Comparison of ENCODE assay signal across 15 cellular contexts in genomic region chr16:13307255-13307654, GRCh38.
DNase-seq lines count a peak whose midpoint lies in the region; ATAC-seq and TF ChIP-seq lines count a peak whose summit lies in the region.
"Had no signal": no experiment of that assay in that cellular context is flagged by ENCODE, and none has a peak within 500 bp of the region (broad histone marks: within the 10 kb centered on the region; RNA-seq: fewer than 3 reads in every experiment).

No MANE protein-coding gene starts in this region.

- no peaks in the 10 kb centered on the region for H3K4me1 Mint-ChIP-seq in naive thymus-derived CD8-positive, alpha-beta T cell
- H3K4me1 Mint-ChIP-seq in T-helper 2 cell treated with Interferon-gamma antibody and Interleukin-4, amounts not matched to agents 5 μg/mL and 100 μg/mL, for 36 hours (ENCODE audit: low read depth) = no peaks in the 10 kb centered on the region
- H3K4me1 Mint-ChIP-seq: central memory CD8-positive, alpha-beta T cell had no signal

- H3K36me3 Mint-ChIP-seq in naive thymus-derived CD8-positive, alpha-beta T cell = peaks cover 0 to 5% (median 0%) of the 10 kb centered on the region in 3 donors
- H3K36me3 Mint-ChIP-seq in T-helper 2 cell treated with Interferon-gamma antibody and Interleukin-4, amounts not matched to agents 5 μg/mL and 100 μg/mL, for 36 hours (ENCODE audit: low read depth) = no peaks in the 10 kb centered on the region
- H3K36me3 Mint-ChIP-seq: activated CD4-positive, alpha-beta memory T cell treated with anti-CD3 and anti-CD28 coated beads for 36 hours had no signal

- H3K27ac Mint-ChIP-seq in naive thymus-derived CD8-positive, alpha-beta T cell = no peak overlapping the region
- H3K27ac Mint-ChIP-seq in T-helper 2 cell treated with Interferon-gamma antibody and Interleukin-4, amounts not matched to agents 5 μg/mL and 100 μg/mL, for 36 hours = no peak overlapping the region
- H3K27ac Mint-ChIP-seq: activated CD4-positive, alpha-beta memory T cell treated with anti-CD3 and anti-CD28 coated beads for 36 hours had no signal

- DNase-seq in AG04449 (ENCODE audit: low read depth, low spot score) (peak; percentile 7), HS-5 (ENCODE audit: low read depth) (peak; percentile 86), SW480 (ENCODE audit: low spot score) (peak; percentile 98), islet precursor cell (peak; percentile 90), GM20000 (ENCODE audit: low spot score) (no peak), iPS-NIHi7 (ENCODE audit: extremely low spot score) (no peak)
- no peak for DNase-seq in naive thymus-derived CD8-positive, alpha-beta T cell
- DNase-seq in T-helper 2 cell treated with Interferon-gamma antibody and Interleukin-4, amounts not matched to agents 5 μg/mL and 100 μg/mL, for 36 hours (ENCODE audit: low spot score) = no peak
- DNase-seq: activated CD4-positive, alpha-beta memory T cell treated with anti-CD3 and anti-CD28 coated beads for 36 hours; activated effector memory CD4-positive, alpha-beta T cell treated with anti-CD3 and anti-CD28 coated beads, Interleukin-2, amount 50 U/mL, for 16 hours; NCI-H1930; stimulated activated CD4-positive, alpha-beta T cell treated with anti-CD3 and anti-CD28 coated beads, Interleukin-4, amount 100 ng/mL, for 4 hours; stimulated activated naive CD4-positive, alpha-beta T cell treated with Interleukin-2 at 50 U/mL for 16 hours had no signal

- peaks cover 0 to 2% (median 0%) of the 10 kb centered on the region in 9 donors for H3K9me3 Mint-ChIP-seq in naive thymus-derived CD8-positive, alpha-beta T cell
- H3K9me3 Mint-ChIP-seq in T-helper 2 cell treated with Interferon-gamma antibody and Interleukin-4, amounts not matched to agents 5 μg/mL and 100 μg/mL, for 36 hours = no peaks in the 10 kb centered on the region
- H3K9me3 Mint-ChIP-seq: central memory CD8-positive, alpha-beta T cell had no signal

- no peak for ATAC-seq in naive thymus-derived CD8-positive, alpha-beta T cell

- peaks cover 0 to 12% (median 1%) of the 10 kb centered on the region in 5 donors for H3K27me3 Mint-ChIP-seq in naive thymus-derived CD8-positive, alpha-beta T cell
- H3K27me3 Mint-ChIP-seq in T-helper 2 cell treated with Interferon-gamma antibody and Interleukin-4, amounts not matched to agents 5 μg/mL and 100 μg/mL, for 36 hours (ENCODE audit: low read depth) = no peaks in the 10 kb centered on the region
- H3K27me3 Mint-ChIP-seq: activated CD4-positive, alpha-beta memory T cell treated with anti-CD3 and anti-CD28 coated beads for 36 hours; central memory CD8-positive, alpha-beta T cell had no signal

- POLR2A ChIA-PET in AG04449 (lab: Yijun Ruan, JAX) = no interaction called here
- POLR2A ChIA-PET in naive thymus-derived CD8-positive, alpha-beta T cell (lab: Charles Lee) = no interaction called here

- no peak overlapping the region for H3K4me3 ChIP-seq in AG04449 (ENCODE audit: low read depth, low read length)
- H3K4me3 ChIP-seq: esophagus muscularis mucosa had no signal

- TF ChIP-seq CTCF in AG04449 (IDR thresholded peaks at IDR 0.05; ENCODE audit: insufficient read depth, low read length, missing control alignments) (no peak), GM20000 (IDR thresholded peaks at IDR 0.05; ENCODE audit: extremely low read depth, missing control alignments) (no peak)

- CTCF ChIA-PET in AG04449 (lab: Yijun Ruan, JAX) = no interaction called here

- H3K4me3 Mint-ChIP-seq in naive thymus-derived CD8-positive, alpha-beta T cell = no peak overlapping the region
- no peak overlapping the region for H3K4me3 Mint-ChIP-seq in T-helper 2 cell treated with Interferon-gamma antibody and Interleukin-4, amounts not matched to agents 5 μg/mL and 100 μg/mL, for 36 hours
- H3K4me3 Mint-ChIP-seq: activated CD4-positive, alpha-beta memory T cell treated with anti-CD3 and anti-CD28 coated beads for 36 hours; central memory CD8-positive, alpha-beta T cell had no signal

Comparison
In these comparisons a context has a peak if more than half of its experiments do, and no peak if none do; other contexts are left out.
1. DNase-seq: peak in AG04449 (single experiment), HS-5 (single experiment), SW480 (single experiment) and islet precursor cell (single experiment); none in naive thymus-derived CD8-positive, alpha-beta T cell (0 of 10), T-helper 2 cell treated with Interferon-gamma antibody and Interleukin-4, amounts not matched to agents 5 μg/mL and 100 μg/mL, for 36 hours (single experiment), GM20000 (single experiment) and iPS-NIHi7 (single experiment).